ENCODE assay signal across 8 cellular contexts in the genomic region with DNA sequence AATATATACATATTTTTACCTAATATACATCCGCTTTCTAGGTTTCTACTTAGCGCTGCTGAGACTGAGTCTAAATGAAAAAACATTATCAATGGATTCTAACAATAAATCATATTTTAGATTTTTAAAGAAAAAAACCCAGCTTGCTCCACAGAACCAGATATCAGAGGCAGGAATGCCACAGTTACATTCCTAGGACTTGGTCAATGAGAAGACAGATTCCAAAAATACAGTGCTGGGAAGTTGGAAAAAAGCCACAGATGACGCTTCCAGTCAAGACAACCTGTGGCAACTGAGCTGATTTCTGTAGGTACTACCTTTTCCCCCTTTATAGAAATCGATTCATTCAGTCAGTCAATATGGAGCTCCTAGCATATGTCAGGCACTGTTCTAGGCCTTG. TPM values are rescaled to one million over a fixed set of nuclear protein-coding genes. Genes with fewer than 3 reads are reported as not detected.
DNase-seq lines count a peak whose midpoint lies in the region; ATAC-seq and TF ChIP-seq lines count a peak whose summit lies in the region.

No MANE protein-coding gene starts in this region.

- H3K36me3 ChIP-seq in HCT116 (ENCODE audit: control insufficient read depth in 1 of 2, insufficient read depth in 2 of 2, low read length in 2 of 2) = 0 out of 4 replicates have a peak, but pooled peaks cover 0 to 7% of the 10 kb centered on the region in 2 experiments
- H3K36me3 ChIP-seq in brain microvascular endothelial cell (replicated peaks) = no peaks in the 10 kb centered on the region

- RAD21 ChIA-PET in HCT116 (lab: Charles Lee; ENCODE audit: low non-redundant PET in 1 of 2, low total read pairs in 2 of 2, uncharacterized antibody in 2 of 2, unreplicated experiment in 2 of 2) = interaction anchor here in 1 of 2 experiments (1.2 kb wide), 1 partner anchor 277 kb away, joined by 3 read pairs; no protein-coding TSS in a partner anchor

- in situ Hi-C loops in brain microvascular endothelial cell (cut with HindIII; ENCODE audit: low pct_ligation_motif_present, low sequenced_read_pairs) = no loop called here

- H2AFZ ChIP-seq in HCT116 (ENCODE audit: low read depth, low read length, poor library complexity, severe bottlenecking) = peak overlapping the region; percentile 97

- POLR2A ChIA-PET in AG04449 (lab: Yijun Ruan, JAX) = interaction anchor here (1.0 to 1.2 kb wide), 2 partner anchors 15 to 338 kb away, joined by 3 read pairs; no protein-coding TSS in a partner anchor
- POLR2A ChIA-PET in HCT116 (lab: Charles Lee) = no interaction called here

- H3K4me1 ChIP-seq in HCT116 (ENCODE audit: control insufficient read depth in 1 of 2, insufficient read depth in 2 of 2, low read length in 2 of 2) = peaks cover 3 to 15% of the 10 kb centered on the region in 2 experiments; a peak in 3 of 4 replicates

- H3K27ac ChIP-seq in HCT116 (ENCODE audit: low read depth, low read length) = no peak overlapping the region
- H3K27ac ChIP-seq in brain microvascular endothelial cell = no peak overlapping the region

- H4K20me1 ChIP-seq in HCT116 (ENCODE audit: insufficient read depth) = no peaks in the 10 kb centered on the region

- DNase-seq in AG04449 (ENCODE audit: low read depth, low spot score) = no peak
- DNase-seq in HCT116 (ENCODE audit: low read depth, low spot score) = no peak
- no peak for DNase-seq in brain microvascular endothelial cell
- peak; percentile 17 for DNase-seq in myocyte (ENCODE audit: low read depth)
- no peak for DNase-seq in mesenteric fat pad (ENCODE audit: low spot score)
- DNase-seq in sciatic nerve (ENCODE audit: low spot score) = no peak
- no peak for DNase-seq in cerebellar nuclear complex (lab: John Stamatoyannopoulos, UW)

- no peaks in the 10 kb centered on the region for H3K27me3 ChIP-seq in HCT116 (ENCODE audit: insufficient read depth, low read length)
- no peaks in the 10 kb centered on the region for H3K27me3 ChIP-seq in brain microvascular endothelial cell (replicated peaks)

- ATAC-seq in HCT116 (no peak), sciatic nerve (no peak), HG02840 (IDR thresholded peaks at IDR 0.05; ENCODE audit: low FRiP score, unreplicated experiment) (no peak)

- peak overlapping the region; percentile 40 for H3K4me3 ChIP-seq in AG04449 (ENCODE audit: low read depth, low read length)
- no peak overlapping the region for H3K4me3 ChIP-seq in HCT116 (replicated peaks in 1 of 2; ENCODE audit: low read depth in 1 of 2, low read length in 2 of 2)
- H3K4me3 ChIP-seq in brain microvascular endothelial cell (ENCODE audit: low read depth, low read length) = peak overlapping the region; percentile 36

- intact Hi-C loops in HCT116 (cut with micrococcal nuclease) (no loop called here), sciatic nerve (cut with DNase I) (no loop called here)

- H3K4me2 ChIP-seq in HCT116 (ENCODE audit: low read length) = peak overlapping the region; percentile 33; the same call in 1 of the 2 replicates

- peaks cover 38% of the 10 kb centered on the region for H3K79me2 ChIP-seq in HCT116 (ENCODE audit: insufficient read depth, low read length)

- CTCF ChIA-PET in AG04449 (lab: Yijun Ruan, JAX) (interaction anchor here (2.5 kb wide), 1 partner anchor 12 kb away, joined by 24 read pairs; no protein-coding TSS in a partner anchor), HCT116 (lab: Charles Lee) (interaction anchor here (0.9 to 1.9 kb wide), 2 partner anchors 199 to 228 kb away, joined by 3 to 5 read pairs; no protein-coding TSS in a partner anchor)

- BruUV-seq in HCT116 (replicated peaks; lab: Mats Ljungman, UMichigan) = no TSS peak

- TF ChIP-seq RAD21 in HCT116 (IDR thresholded peaks at IDR 0.05; ENCODE audit: low read depth) = no peak

- H3K9me3 ChIP-seq in HCT116 (ENCODE audit: control insufficient read depth in 1 of 2, insufficient read depth in 1 of 2, low read depth in 1 of 2, low read length in 2 of 2) = 0 out of 4 replicates have a peak, but pooled peaks cover 0 to 3% of the 10 kb centered on the region in 2 experiments

- H3K9me2 ChIP-seq in HCT116 (ENCODE audit: insufficient read depth) = no peaks in the 10 kb centered on the region

- no peak for TF ChIP-seq POLR2A in HCT116 (IDR thresholded peaks at IDR 0.05; ENCODE audit: borderline replicate concordance, extremely low read depth, insufficient read depth, insufficient read length)

- no peak for TF ChIP-seq CTCF in AG04449 (IDR thresholded peaks at IDR 0.05; ENCODE audit: insufficient read depth, low read length, missing control alignments)
- TF ChIP-seq CTCF in HCT116 (IDR thresholded peaks at IDR 0.05 in 2 of 3, conservative IDR thresholded peaks at IDR 0.05 in 1 of 3; ENCODE audit: borderline replicate concordance in 1 of 3, insufficient read depth in 1 of 3, low read depth in 2 of 3, low read length in 2 of 3) = no peak
- no peak for TF ChIP-seq CTCF in brain microvascular endothelial cell (IDR thresholded peaks at IDR 0.05; ENCODE audit: low read depth, low read length, missing control alignments)

- H3K9ac ChIP-seq in HCT116 (ENCODE audit: low read length) = no peak overlapping the region

TF ChIP-seq in HCT116, 20 proteins besides CTCF, POLR2A, EP300 and RAD21:
- TF ChIP-seq ZNF274 (IDR thresholded peaks at IDR 0.05; ENCODE audit: low read depth, low read length) (no peak), CBX3 (IDR thresholded peaks at IDR 0.05; ENCODE audit: low read depth) (no peak), ATF3 (IDR thresholded peaks at IDR 0.05) (no peak), POLR2AphosphoS5 (IDR thresholded peaks at IDR 0.05; ENCODE audit: low read depth, low read length) (no peak), SIN3A (IDR thresholded peaks at IDR 0.05; ENCODE audit: low read depth) (no peak), REST (IDR thresholded peaks at IDR 0.05; ENCODE audit: low read depth) (no peak), EZH2 (IDR thresholded peaks at IDR 0.05) (no peak), TCF7L2 (IDR thresholded peaks at IDR 0.05; ENCODE audit: borderline replicate concordance, extremely low read depth, insufficient read depth, insufficient read length) (no peak), ZBTB33 (IDR thresholded peaks at IDR 0.05; ENCODE audit: extremely low read depth, insufficient replicate concordance, low read length) (no peak), EZH2phosphoT487 (IDR thresholded peaks at IDR 0.05; ENCODE audit: borderline replicate concordance) (no peak), FOSL1 (IDR thresholded peaks at IDR 0.05; ENCODE audit: low read depth) (no peak), ZFX (IDR thresholded peaks at IDR 0.05) (no peak)
- TF ChIP-seq, protein P1, sequence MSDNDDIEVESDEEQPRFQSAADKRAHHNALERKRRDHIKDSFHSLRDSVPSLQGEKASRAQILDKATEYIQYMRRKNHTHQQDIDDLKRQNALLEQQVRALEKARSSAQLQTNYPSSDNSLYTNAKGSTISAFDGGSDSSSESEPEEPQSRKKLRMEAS (IDR thresholded peaks at IDR 0.05) = no peak

RNA-seq across cellular contexts. Expression of gene CCDC112, which starts 0.6 kb away (rescaled TPM):
- 13.7 TPM for total RNA-seq in HCT116 (2021; ENCODE audit: unreplicated experiment)
- polyA plus RNA-seq in HCT116 (2012) = 3.7 and 5.6 TPM in 2 replicates
- total RNA-seq in myocyte = 5.6 and 6.2 TPM in 2 replicates
- 2.1 TPM for polyA plus RNA-seq in myocyte (2012)
- 4.3 TPM for total RNA-seq in mesenteric fat pad
- total RNA-seq in sciatic nerve = 8.9 TPM

RNA-seq across cellular contexts. Expression of gene PGGT1B, which starts 34.4 kb away (rescaled TPM):
- total RNA-seq in HCT116 (2021; ENCODE audit: unreplicated experiment) (45.8 TPM), myocyte (6.6 and 11.3 TPM in 2 replicates), mesenteric fat pad (37.3 TPM), sciatic nerve (44.2 TPM)
- 10.0 and 14.8 TPM in 2 replicates for polyA plus RNA-seq in HCT116 (2012)
- polyA plus RNA-seq in myocyte (2012) = 14.1 TPM

Comparison
In these comparisons a context has a peak if more than half of its experiments do, and no peak if none do; other contexts are left out.
1. H3K4me3 ChIP-seq: peak in AG04449 (single experiment) and brain microvascular endothelial cell (single experiment); none in HCT116 (0 of 2).